ENCODE assay signal across 16 cellular contexts in the genomic region with DNA sequence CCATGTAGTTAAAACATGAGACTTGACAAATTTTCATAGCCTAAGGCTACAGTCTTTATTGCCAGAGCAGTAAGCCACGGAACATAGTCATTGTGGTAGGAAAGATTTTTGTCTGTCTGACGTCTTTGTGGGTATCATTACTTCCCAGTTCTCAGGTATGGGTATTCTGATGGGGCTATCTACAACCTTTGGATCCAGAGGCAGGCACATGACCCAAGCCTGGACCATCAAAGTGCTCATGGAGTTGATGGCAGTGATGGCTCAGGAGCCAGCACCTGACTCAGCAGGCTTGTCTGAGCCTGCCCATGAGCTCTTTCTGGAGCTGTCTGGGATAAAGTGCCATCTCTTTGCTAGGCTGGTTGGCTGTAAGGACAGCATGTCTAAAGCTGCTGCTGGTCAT.
DNase-seq lines count a peak whose midpoint lies in the region; ATAC-seq and TF ChIP-seq lines count a peak whose summit lies in the region.
"Had no signal": no experiment of that assay in that cellular context is flagged by ENCODE, and none has a peak within 500 bp of the region (broad histone marks: within the 10 kb centered on the region; RNA-seq: fewer than 3 reads in every experiment).

No MANE protein-coding gene starts in this region.

- ATAC-seq in HCT116 (0 out of 2 replicates have a peak, but pooled peaks have one; percentile 42), Panc1 (no peak), foreskin keratinocyte (peak; percentile 78)

- H3K4me1 Mint-ChIP-seq in glutamatergic neuron (ENCODE audit: low read depth, unreplicated experiment), result peaks cover 5% of the 10 kb centered on the region

- 0 out of 2 replicates have a peak overlapping the region, but pooled peaks have one; percentile 3 for H3K27ac ChIP-seq in HCT116 (ENCODE audit: low read depth, low read length)
- H3K27ac ChIP-seq in Panc1 (ENCODE audit: low read length), result peak overlapping the region; percentile 51; the same call in 1 of the 2 replicates
- no peak overlapping the region for H3K27ac ChIP-seq in foreskin keratinocyte
- H3K27ac ChIP-seq: SK-N-MC had no signal

- no peaks in the 10 kb centered on the region for H3K27me3 Mint-ChIP-seq in glutamatergic neuron (ENCODE audit: unreplicated experiment)
- H3K27me3 Mint-ChIP-seq: CD4-positive, alpha-beta memory T cell had no signal

- TF ChIP-seq POLR2A in HCT116 (IDR thresholded peaks at IDR 0.05; ENCODE audit: borderline replicate concordance, extremely low read depth, insufficient read depth, insufficient read length), result no peak

- no peak overlapping the region for H3K4me3 ChIP-seq in HCT116 (replicated peaks in 1 of 2; ENCODE audit: low read depth in 1 of 2, low read length in 2 of 2)
- H3K4me3 ChIP-seq in Panc1 (ENCODE audit: low read depth in 2 of 2, low read length in 2 of 2), result no peak overlapping the region
- H3K4me3 ChIP-seq: SK-N-MC had no signal

- CTCF ChIA-PET in HCT116 (lab: Charles Lee), result no interaction called here
- CTCF ChIA-PET in Panc1 (lab: Charles Lee), result no interaction called here

- POLR2A ChIA-PET in HCT116 (lab: Charles Lee), result no interaction called here
- POLR2A ChIA-PET in Panc1 (lab: Charles Lee), result no interaction called here

- in situ Hi-C loops in Panc1 (cut with HindIII; ENCODE audit: low pct_unique_long_range_greater_than_20kb, low sequenced_read_pairs), result no loop called here

- H2AFZ ChIP-seq in HCT116 (ENCODE audit: low read depth, low read length, poor library complexity, severe bottlenecking), result no peak overlapping the region

- no peaks in the 10 kb centered on the region for H3K27me3 ChIP-seq in HCT116 (ENCODE audit: insufficient read depth, low read length)
- no peaks in the 10 kb centered on the region for H3K27me3 ChIP-seq in Panc1 (ENCODE audit: control insufficient read depth, insufficient read depth, low read length)
- H3K27me3 ChIP-seq in foreskin keratinocyte, result peaks cover 24% of the 10 kb centered on the region

- no peaks in the 10 kb centered on the region for H3K36me3 ChIP-seq in HCT116 (ENCODE audit: control insufficient read depth in 1 of 2, insufficient read depth in 2 of 2, low read length in 2 of 2)
- no peaks in the 10 kb centered on the region for H3K36me3 ChIP-seq in Panc1 (ENCODE audit: control insufficient read depth, insufficient read depth, low read length)

- DNase-seq in NCI-H1105 treated with DMSO at 0.1 percent for 48 hours (lab: John Stamatoyannopoulos, UW), result peak; percentile 1
- no peak for DNase-seq in NCI-H1105 (lab: John Stamatoyannopoulos, UW)
- no peak for DNase-seq in HCT116 (ENCODE audit: low read depth, low spot score)
- no peak for DNase-seq in Panc1 (ENCODE audit: low read depth, low spot score)
- DNase-seq in foreskin keratinocyte, result peak; percentile 30 to 51
- DNase-seq in 8988T, result no peak
- DNase-seq in glutamatergic neuron, result no peak
- no peak for DNase-seq in HuH-7 (ENCODE audit: low spot score)
- DNase-seq: CD4-positive, alpha-beta memory T cell; DMS79 treated with DMSO at 0.1 percent for 48 hours; MV-4-11; NCI-H1694; NCI-H446; NCI-H774; Right ventricle myocardium superior had no signal

- RAD21 ChIA-PET in HCT116 (lab: Charles Lee; ENCODE audit: low non-redundant PET in 1 of 2, low total read pairs in 2 of 2, uncharacterized antibody in 2 of 2, unreplicated experiment in 2 of 2), result no interaction called here

- no peaks in the 10 kb centered on the region for H3K36me3 Mint-ChIP-seq in glutamatergic neuron (ENCODE audit: unreplicated experiment)

- intact Hi-C loops in HCT116 (cut with micrococcal nuclease) (no loop called here), Panc1 (cut with micrococcal nuclease; ENCODE audit: unreplicated experiment) (no loop called here)

- H3K79me2 ChIP-seq in HCT116 (ENCODE audit: insufficient read depth, low read length), result no peaks in the 10 kb centered on the region

- H3K9ac ChIP-seq in HCT116 (ENCODE audit: low read length), result no peak overlapping the region

- BruUV-seq in HCT116 (replicated peaks; lab: Mats Ljungman, UMichigan) (no TSS peak), Panc1 (replicated peaks; lab: Mats Ljungman, UMichigan) (no TSS peak)

- no peak overlapping the region for H3K27ac Mint-ChIP-seq in glutamatergic neuron (ENCODE audit: unreplicated experiment)

- no peaks in the 10 kb centered on the region for H3K9me2 ChIP-seq in HCT116 (ENCODE audit: insufficient read depth)

- H3K4me1 ChIP-seq in HCT116 (ENCODE audit: control insufficient read depth in 1 of 2, insufficient read depth in 2 of 2, low read length in 2 of 2), result peaks cover 0 to 9% of the 10 kb centered on the region in 2 experiments; a peak in 2 of 4 replicates
- H3K4me1 ChIP-seq in Panc1 (ENCODE audit: control insufficient read depth, insufficient read depth, low read length), result no peaks in the 10 kb centered on the region
- no peaks in the 10 kb centered on the region for H3K4me1 ChIP-seq in foreskin keratinocyte

- TF ChIP-seq CTCF in HCT116 (IDR thresholded peaks at IDR 0.05 in 2 of 3, conservative IDR thresholded peaks at IDR 0.05 in 1 of 3; ENCODE audit: borderline replicate concordance in 1 of 3, insufficient read depth in 1 of 3, low read depth in 2 of 3, low read length in 2 of 3) (no peak), Panc1 (IDR thresholded peaks at IDR 0.05) (no peak), foreskin keratinocyte (conservative IDR thresholded peaks at IDR 0.05) (no peak), glutamatergic neuron (IDR thresholded peaks at IDR 0.05; ENCODE audit: partially characterized antibody, unreplicated experiment) (no peak)

- no peaks in the 10 kb centered on the region for H4K20me1 ChIP-seq in HCT116 (ENCODE audit: insufficient read depth)

- TF ChIP-seq RAD21 in HCT116 (IDR thresholded peaks at IDR 0.05; ENCODE audit: low read depth), result no peak

- peaks cover 2% of the 10 kb centered on the region for H3K9me3 Mint-ChIP-seq in glutamatergic neuron (ENCODE audit: unreplicated experiment)
- H3K9me3 Mint-ChIP-seq: CD4-positive, alpha-beta memory T cell had no signal

- no peak overlapping the region for H3K4me3 Mint-ChIP-seq in glutamatergic neuron (ENCODE audit: unreplicated experiment)
- H3K4me3 Mint-ChIP-seq: CD4-positive, alpha-beta memory T cell had no signal

- no peak overlapping the region for H3K4me2 ChIP-seq in HCT116 (ENCODE audit: low read length)

- H3K9me3 ChIP-seq in HCT116 (ENCODE audit: control insufficient read depth in 1 of 2, insufficient read depth in 1 of 2, low read depth in 1 of 2, low read length in 2 of 2) (no peaks in the 10 kb centered on the region), Panc1 (ENCODE audit: control insufficient read depth, insufficient read depth, low read depth, low read length) (no peaks in the 10 kb centered on the region)

TF ChIP-seq in HCT116, 20 proteins besides CTCF, POLR2A, EP300 and RAD21:
- TF ChIP-seq YY1 (IDR thresholded peaks at IDR 0.05; ENCODE audit: extremely low read depth, insufficient replicate concordance, low read depth, low read length) (no peak), SP1 (IDR thresholded peaks at IDR 0.05; ENCODE audit: low read depth) (no peak), SRF (IDR thresholded peaks at IDR 0.05; ENCODE audit: low read depth) (no peak), ZFX (IDR thresholded peaks at IDR 0.05) (no peak), EZH2phosphoT487 (IDR thresholded peaks at IDR 0.05; ENCODE audit: borderline replicate concordance) (no peak), CEBPB (IDR thresholded peaks at IDR 0.05; ENCODE audit: low read depth) (no peak), FOSL1 (IDR thresholded peaks at IDR 0.05; ENCODE audit: low read depth) (no peak), JUND (IDR thresholded peaks at IDR 0.05) (no peak), TCF7L2 (IDR thresholded peaks at IDR 0.05; ENCODE audit: borderline replicate concordance, extremely low read depth, insufficient read depth, insufficient read length) (no peak), EGR1 (IDR thresholded peaks at IDR 0.05; ENCODE audit: low read depth) (no peak), SIN3A (IDR thresholded peaks at IDR 0.05; ENCODE audit: low read depth) (no peak)
- TF ChIP-seq, protein P1, sequence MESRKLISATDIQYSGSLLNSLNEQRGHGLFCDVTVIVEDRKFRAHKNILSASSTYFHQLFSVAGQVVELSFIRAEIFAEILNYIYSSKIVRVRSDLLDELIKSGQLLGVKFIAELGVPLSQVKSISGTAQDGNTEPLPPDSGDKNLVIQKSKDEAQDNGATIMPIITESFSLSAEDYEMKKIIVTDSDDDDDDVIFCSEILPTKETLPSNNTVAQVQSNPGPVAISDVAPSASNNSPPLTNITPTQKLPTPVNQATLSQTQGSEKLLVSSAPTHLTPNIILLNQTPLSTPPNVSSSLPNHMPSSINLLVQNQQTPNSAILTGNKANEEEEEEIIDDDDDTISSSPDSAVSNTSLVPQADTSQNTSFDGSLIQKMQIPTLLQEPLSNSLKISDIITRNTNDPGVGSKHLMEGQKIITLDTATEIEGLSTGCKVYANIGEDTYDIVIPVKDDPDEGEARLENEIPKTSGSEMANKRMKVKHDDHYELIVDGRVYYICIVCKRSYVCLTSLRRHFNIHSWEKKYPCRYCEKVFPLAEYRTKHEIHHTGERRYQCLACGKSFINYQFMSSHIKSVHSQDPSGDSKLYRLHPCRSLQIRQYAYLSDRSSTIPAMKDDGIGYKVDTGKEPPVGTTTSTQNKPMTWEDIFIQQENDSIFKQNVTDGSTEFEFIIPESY (IDR thresholded peaks at IDR 0.05; ENCODE audit: extremely low read depth, insufficient replicate concordance, low read length), result no peak

Comparison
In these comparisons a context has a peak if more than half of its experiments do, and no peak if none do; other contexts are left out.
1. DNase-seq: peak in NCI-H1105 treated with DMSO at 0.1 percent for 48 hours (single experiment) and foreskin keratinocyte (2 of 2); none in NCI-H1105 (single experiment), HCT116 (single experiment), Panc1 (single experiment), 8988T (single experiment), glutamatergic neuron (single experiment) and HuH-7 (single experiment).